10 cellular contexts compared by ENCODE assay signal in genomic region chr9:88313364-88314220, GRCh38.
DNase-seq lines count a peak whose midpoint lies in the region; ATAC-seq and TF ChIP-seq lines count a peak whose summit lies in the region.
"Had no signal": no experiment of that assay in that cellular context is flagged by ENCODE, and none has a peak within 500 bp of the region (broad histone marks: within the 10 kb centered on the region; RNA-seq: fewer than 3 reads in every experiment).

No MANE protein-coding gene starts in this region.

- 42% methylated on average over 13 of the region's 15 CpGs for WGBS in mesenchymal stem cell

- H3K18ac ChIP-seq in mesenchymal stem cell (ENCODE audit: low read depth in 1 of 2, low read length in 2 of 2) = no peak overlapping the region

- peak; percentile 79 to 81 for ATAC-seq in activated T-cell treated with anti-CD3 and anti-CD28 coated beads, Interleukin-2, amount 50 U/mL, for 4 hours
- ATAC-seq in GM19467 (IDR thresholded peaks at IDR 0.05; ENCODE audit: unreplicated experiment) = no peak

- H4K8ac ChIP-seq in mesenchymal stem cell (ENCODE audit: low read length) = peak overlapping the region; percentile 31

- DNase-seq in NT2/D1 (ENCODE audit: low read depth, low spot score) = peak; percentile 80
- peak; percentile 57 for DNase-seq in activated T-cell treated with anti-CD3 and anti-CD28 coated beads, Interleukin-2, amount 50 U/mL, for 4 hours
- DNase-seq in mesenchymal stem cell = no peak
- peak; percentile 25 to 51 for DNase-seq in stimulated activated CD8-positive, alpha-beta memory T cell treated with anti-CD3 and anti-CD28 coated beads, Interleukin-15, amount 100 ng/mL, for 48 hours (ENCODE audit: low read depth in 2 of 2)
- DNase-seq in NCI-H1694 (lab: John Stamatoyannopoulos, UW) = no peak
- DNase-seq in NCI-H748 treated with DMSO at 0.1 percent for 48 hours (lab: John Stamatoyannopoulos, UW) = no peak
- DNase-seq in GM13977 (ENCODE audit: low spot score) = no peak
- DNase-seq: SHP77 treated with DMSO at 0.1 percent for 48 hours, thyroid gland had no signal

- no peaks in the 10 kb centered on the region for H3K27me3 Mint-ChIP-seq in activated T-cell treated with anti-CD3 and anti-CD28 coated beads, Interleukin-2, amount 50 U/mL, for 4 hours (ENCODE audit: low read depth)

- H3K23ac ChIP-seq in mesenchymal stem cell (ENCODE audit: low read length in 2 of 2) = no peak overlapping the region

- in situ Hi-C loops in GM13977 (cut with MboI; ENCODE audit: low pct_unique_long_range_greater_than_20kb, low sequenced_read_pairs, unreplicated experiment) = no loop called here

- H3K4me3 ChIP-seq in NT2/D1 (ENCODE audit: insufficient read length, low read depth) = no peak overlapping the region
- no peak overlapping the region for H3K4me3 ChIP-seq in mesenchymal stem cell (ENCODE audit: insufficient read depth in 1 of 2, low read depth in 1 of 2, low read length in 2 of 2)
- H3K4me3 ChIP-seq: thyroid gland had no signal

- peaks cover 25% of the 10 kb centered on the region for H3K4me1 Mint-ChIP-seq in activated T-cell treated with anti-CD3 and anti-CD28 coated beads, Interleukin-2, amount 50 U/mL, for 4 hours (ENCODE audit: low read depth)

- no peak overlapping the region for H3K4me2 ChIP-seq in mesenchymal stem cell (ENCODE audit: low read length, poor library complexity, severe bottlenecking)

- H3K36me3 ChIP-seq in NT2/D1 (ENCODE audit: insufficient read depth, insufficient read length, low read length) = no peaks in the 10 kb centered on the region
- no peaks in the 10 kb centered on the region for H3K36me3 ChIP-seq in mesenchymal stem cell (ENCODE audit: control insufficient read depth in 1 of 2, insufficient read depth in 2 of 2, low read depth in 1 of 2, low read length in 2 of 2)
- H3K36me3 ChIP-seq: thyroid gland had no signal

- peak overlapping the region; percentile 45 for H3K9ac ChIP-seq in NT2/D1 (ENCODE audit: insufficient read length, low read depth)
- H3K9ac ChIP-seq in mesenchymal stem cell (ENCODE audit: low read length) = no peak overlapping the region

- H3K27ac ChIP-seq in mesenchymal stem cell (ENCODE audit: low read length, poor library complexity, severe bottlenecking) = no peak overlapping the region
- H3K27ac ChIP-seq: thyroid gland had no signal

- H2BK15ac ChIP-seq in mesenchymal stem cell (ENCODE audit: low read depth, poor library complexity, severe bottlenecking) = no peak overlapping the region

- no peaks in the 10 kb centered on the region for H3K36me3 Mint-ChIP-seq in activated T-cell treated with anti-CD3 and anti-CD28 coated beads, Interleukin-2, amount 50 U/mL, for 4 hours (ENCODE audit: insufficient read depth)

- H3K4me3 Mint-ChIP-seq in activated T-cell treated with anti-CD3 and anti-CD28 coated beads, Interleukin-2, amount 50 U/mL, for 4 hours = no peak overlapping the region

- no peak overlapping the region for H2BK120ac ChIP-seq in mesenchymal stem cell (ENCODE audit: low read depth, low read length)

- H2AK5ac ChIP-seq in mesenchymal stem cell (ENCODE audit: low read length, severe bottlenecking) = no peak overlapping the region

- no peak overlapping the region for H3K4ac ChIP-seq in mesenchymal stem cell (ENCODE audit: low read depth in 1 of 2, low read length in 2 of 2)

- H3K9me3 ChIP-seq in NT2/D1 (ENCODE audit: insufficient read depth, low read length) (no peaks in the 10 kb centered on the region), mesenchymal stem cell (ENCODE audit: control insufficient read depth, low read length) (no peaks in the 10 kb centered on the region)
- H3K9me3 ChIP-seq: thyroid gland had no signal

- no peak overlapping the region for H2AFZ ChIP-seq in mesenchymal stem cell (ENCODE audit: low read depth, low read length)

- no peak overlapping the region for H4K91ac ChIP-seq in mesenchymal stem cell (ENCODE audit: low read length)

- no peak overlapping the region for H3K14ac ChIP-seq in mesenchymal stem cell (ENCODE audit: low read length in 2 of 2)

- no peaks in the 10 kb centered on the region for H3K79me1 ChIP-seq in mesenchymal stem cell (replicated peaks; ENCODE audit: low read length, poor library complexity, severe bottlenecking)

- H3K27me3 ChIP-seq in NT2/D1 (ENCODE audit: insufficient read depth, insufficient read length) (no peaks in the 10 kb centered on the region), mesenchymal stem cell (ENCODE audit: control insufficient read depth in 1 of 2, insufficient read depth in 1 of 2, low read length in 2 of 2) (peaks cover 0 to 5% of the 10 kb centered on the region in 2 experiments)
- H3K27me3 ChIP-seq: thyroid gland had no signal

- H2BK12ac ChIP-seq in mesenchymal stem cell (ENCODE audit: low read length in 2 of 2) = no peak overlapping the region

- H3K4me1 ChIP-seq in NT2/D1 (ENCODE audit: insufficient read depth, insufficient read length) (peaks cover 10% of the 10 kb centered on the region), mesenchymal stem cell (ENCODE audit: control insufficient read depth, insufficient read depth, low read depth, low read length) (peaks cover 4% of the 10 kb centered on the region)
- H3K4me1 ChIP-seq: thyroid gland had no signal

- H3K9me3 Mint-ChIP-seq in activated T-cell treated with anti-CD3 and anti-CD28 coated beads, Interleukin-2, amount 50 U/mL, for 4 hours = no peaks in the 10 kb centered on the region

- no peak for TF ChIP-seq CTCF in GM13977 (IDR thresholded peaks at IDR 0.05; ENCODE audit: extremely low read depth, insufficient read depth, missing control alignments)

- H2BK5ac ChIP-seq in mesenchymal stem cell (ENCODE audit: low read depth, low read length, poor library complexity, severe bottlenecking) = no peak overlapping the region

Comparison
In these comparisons a context has a peak if more than half of its experiments do, and no peak if none do; other contexts are left out.
1. DNase-seq: peak in NT2/D1 (single experiment), activated T-cell treated with anti-CD3 and anti-CD28 coated beads, Interleukin-2, amount 50 U/mL, for 4 hours (single experiment) and stimulated activated CD8-positive, alpha-beta memory T cell treated with anti-CD3 and anti-CD28 coated beads, Interleukin-15, amount 100 ng/mL, for 48 hours (2 of 2); none in mesenchymal stem cell (single experiment), NCI-H1694 (single experiment), NCI-H748 treated with DMSO at 0.1 percent for 48 hours (single experiment) and GM13977 (single experiment).